ENCODE assay signal across 11 cellular contexts in genomic region chr1:160169553-160170399, GRCh38. TPM values are rescaled to one million over a fixed set of nuclear protein-coding genes. Genes with fewer than 3 reads are reported as not detected.
DNase-seq lines count a peak whose midpoint lies in the region; ATAC-seq and TF ChIP-seq lines count a peak whose summit lies in the region.
"Had no signal": no experiment of that assay in that cellular context is flagged by ENCODE, and none has a peak within 500 bp of the region (broad histone marks: within the 10 kb centered on the region; RNA-seq: fewer than 3 reads in every experiment).

No MANE protein-coding gene starts in this region.

- no peak overlapping the region for H3K27ac Mint-ChIP-seq in activated CD8-positive, alpha-beta memory T cell treated with anti-CD3 and anti-CD28 coated beads, Interleukin-2, amount 10 ng/mL, durations not matched to agents 7 days and 5 days
- H3K27ac Mint-ChIP-seq in activated CD8-positive, alpha-beta T cell treated with anti-CD3 and anti-CD28 coated beads for 36 hours: peak overlapping the region; percentile 30
- H3K27ac Mint-ChIP-seq: CD4-positive, CD25-positive, alpha-beta regulatory T cell had no signal

- H3K36me3 ChIP-seq in right atrium auricular region: no peaks in the 10 kb centered on the region
- H3K36me3 ChIP-seq: SJSA1 had no signal

- POLR2A ChIA-PET in activated CD8-positive, alpha-beta T cell treated with anti-CD3 and anti-CD28 coated beads for 36 hours (lab: Charles Lee): interaction anchor here (0.6 to 1.3 kb wide), 5 partner anchors 61 to 130 kb away, joined by 3 read pairs; partner anchors contain the start of gene DCAF8

- H3K9me3 ChIP-seq in right atrium auricular region: no peaks in the 10 kb centered on the region
- H3K9me3 ChIP-seq: SJSA1 had no signal

- H3K4me1 ChIP-seq in right atrium auricular region: no peaks in the 10 kb centered on the region

- no peaks in the 10 kb centered on the region for H3K27me3 ChIP-seq in right atrium auricular region
- H3K27me3 ChIP-seq: SJSA1 had no signal

- no peak overlapping the region for H3K4me3 Mint-ChIP-seq in activated CD8-positive, alpha-beta memory T cell treated with anti-CD3 and anti-CD28 coated beads, Interleukin-2, amount 10 ng/mL, durations not matched to agents 7 days and 5 days
- H3K4me3 Mint-ChIP-seq in activated CD8-positive, alpha-beta T cell treated with anti-CD3 and anti-CD28 coated beads for 36 hours: no peak overlapping the region
- H3K4me3 Mint-ChIP-seq: CD4-positive, CD25-positive, alpha-beta regulatory T cell had no signal

- peaks cover 21% of the 10 kb centered on the region for H3K4me1 Mint-ChIP-seq in activated CD8-positive, alpha-beta memory T cell treated with anti-CD3 and anti-CD28 coated beads, Interleukin-2, amount 10 ng/mL, durations not matched to agents 7 days and 5 days
- H3K4me1 Mint-ChIP-seq in activated CD8-positive, alpha-beta T cell treated with anti-CD3 and anti-CD28 coated beads for 36 hours (ENCODE audit: low read depth): peaks cover 33% of the 10 kb centered on the region

- DNase-seq in activated CD8-positive, alpha-beta memory T cell treated with anti-CD3 and anti-CD28 coated beads, Interleukin-2, amount 10 ng/mL, durations not matched to agents 7 days and 5 days: peak; percentile 66
- DNase-seq in activated CD8-positive, alpha-beta memory T cell treated with anti-CD3 and anti-CD28 coated beads for 24 hours: no peak
- peak; percentile 85 for DNase-seq in activated CD8-positive, alpha-beta T cell treated with anti-CD3 and anti-CD28 coated beads for 36 hours
- DNase-seq in stimulated activated CD8-positive, alpha-beta memory T cell treated with anti-CD3 and anti-CD28 coated beads, Interleukin-4, amount 100 ng/mL, for 48 hours: peak; percentile 43
- DNase-seq in erythroblast (lab: John Stamatoyannopoulos, UW) (no peak), right atrium auricular region (ENCODE audit: low spot score) (no peak)

- no peak overlapping the region for H3K4me3 ChIP-seq in right atrium auricular region
- H3K4me3 ChIP-seq: SJSA1 had no signal

- peaks cover 66% of the 10 kb centered on the region for H3K27me3 Mint-ChIP-seq in activated CD8-positive, alpha-beta memory T cell treated with anti-CD3 and anti-CD28 coated beads, Interleukin-2, amount 10 ng/mL, durations not matched to agents 7 days and 5 days
- H3K27me3 Mint-ChIP-seq in activated CD8-positive, alpha-beta T cell treated with anti-CD3 and anti-CD28 coated beads for 36 hours: peaks cover 11% of the 10 kb centered on the region

- no peaks in the 10 kb centered on the region for H3K36me3 Mint-ChIP-seq in activated CD8-positive, alpha-beta memory T cell treated with anti-CD3 and anti-CD28 coated beads, Interleukin-2, amount 10 ng/mL, durations not matched to agents 7 days and 5 days
- H3K36me3 Mint-ChIP-seq in activated CD8-positive, alpha-beta T cell treated with anti-CD3 and anti-CD28 coated beads for 36 hours (ENCODE audit: low read depth): no peaks in the 10 kb centered on the region
- H3K36me3 Mint-ChIP-seq: CD4-positive, CD25-positive, alpha-beta regulatory T cell had no signal

- CTCF ChIA-PET in activated CD8-positive, alpha-beta memory T cell treated with anti-CD3 and anti-CD28 coated beads, Interleukin-2, amount 10 ng/mL, durations not matched to agents 7 days and 5 days (lab: Charles Lee): interaction anchor here (0.9 to 1.8 kb wide), 8 partner anchors 9 to 207 kb away, joined by 3 to 7 read pairs (median 3); partner anchors contain the start of gene CASQ1
- CTCF ChIA-PET in activated CD8-positive, alpha-beta T cell treated with anti-CD3 and anti-CD28 coated beads for 36 hours (lab: Charles Lee): interaction anchor here (0.7 to 1.9 kb wide), 9 partner anchors 14 to 206 kb away, joined by 3 to 7 read pairs (median 5); no protein-coding TSS in a partner anchor

- no peaks in the 10 kb centered on the region for H3K9me3 Mint-ChIP-seq in activated CD8-positive, alpha-beta memory T cell treated with anti-CD3 and anti-CD28 coated beads, Interleukin-2, amount 10 ng/mL, durations not matched to agents 7 days and 5 days (ENCODE audit: low read depth)
- no peaks in the 10 kb centered on the region for H3K9me3 Mint-ChIP-seq in activated CD8-positive, alpha-beta T cell treated with anti-CD3 and anti-CD28 coated beads for 36 hours

- peak; percentile 55 for ATAC-seq in activated CD8-positive, alpha-beta memory T cell treated with anti-CD3 and anti-CD28 coated beads, Interleukin-2, amount 10 ng/mL, durations not matched to agents 7 days and 5 days
- ATAC-seq in HG03432 (IDR thresholded peaks at IDR 0.05; ENCODE audit: unreplicated experiment): peak; percentile 78
- ATAC-seq in activated CD8-positive, alpha-beta T cell treated with anti-CD3 and anti-CD28 coated beads for 36 hours: peak; percentile 67
- no peak for ATAC-seq in HG03521 (IDR thresholded peaks at IDR 0.05; ENCODE audit: unreplicated experiment)

- intact Hi-C loops in activated CD8-positive, alpha-beta T cell treated with anti-CD3 and anti-CD28 coated beads for 36 hours (cut with micrococcal nuclease): loop anchor here (5.0 kb wide), 1 partner anchor 82 kb away; no protein-coding TSS in a partner anchor

- no peak for TF ChIP-seq POLR2A in erythroblast (IDR thresholded peaks at IDR 0.05; ENCODE audit: low read length)

- TF ChIP-seq CTCF in activated CD8-positive, alpha-beta T cell treated with anti-CD3 and anti-CD28 coated beads for 36 hours (IDR thresholded peaks at IDR 0.05): no peak
- TF ChIP-seq CTCF in right atrium auricular region (IDR thresholded peaks at IDR 0.05): no peak

- H3K27ac ChIP-seq in right atrium auricular region: no peak overlapping the region
- H3K27ac ChIP-seq: SJSA1 had no signal

RNA-seq across cellular contexts. Expression of gene ATP1A4, which starts 18.4 kb away (rescaled TPM):
- total RNA-seq in activated CD8-positive, alpha-beta memory T cell treated with anti-CD3 and anti-CD28 coated beads, Interleukin-2, amount 10 ng/mL, durations not matched to agents 7 days and 5 days: under 1 TPM in 1 of 2 experiments, not detected in 1; 0.40 TPM
- not detected for total RNA-seq in activated CD8-positive, alpha-beta T cell treated with anti-CD3 and anti-CD28 coated beads for 36 hours
- total RNA-seq in right atrium auricular region: not detected
- total RNA-seq: CD4-positive, CD25-positive, alpha-beta regulatory T cell; fibroblast of villous mesenchyme; SJSA1 had no signal

RNA-seq across cellular contexts. Expression of gene CASQ1, which starts 20.6 kb away (rescaled TPM):
- total RNA-seq in activated CD8-positive, alpha-beta memory T cell treated with anti-CD3 and anti-CD28 coated beads, Interleukin-2, amount 10 ng/mL, durations not matched to agents 7 days and 5 days: under 1 TPM in 1 of 2 experiments, not detected in 1; 0.68 TPM
- not detected for total RNA-seq in activated CD8-positive, alpha-beta T cell treated with anti-CD3 and anti-CD28 coated beads for 36 hours
- 10 to 100 TPM; 10.1 to 32.3 TPM for total RNA-seq in right atrium auricular region
- total RNA-seq: CD4-positive, CD25-positive, alpha-beta regulatory T cell; fibroblast of villous mesenchyme; SJSA1 had no signal

RNA-seq across cellular contexts. Expression of gene PEA15, which starts 35.4 kb away (rescaled TPM):
- 10 to 100 TPM; 36.0 to 43.2 TPM for total RNA-seq in activated CD8-positive, alpha-beta memory T cell treated with anti-CD3 and anti-CD28 coated beads, Interleukin-2, amount 10 ng/mL, durations not matched to agents 7 days and 5 days
- total RNA-seq in activated CD8-positive, alpha-beta T cell treated with anti-CD3 and anti-CD28 coated beads for 36 hours: 10 to 100 TPM; 31.8 to 34.1 TPM
- total RNA-seq in right atrium auricular region: 100 to 1,000 TPM in 1 of 2 donors, 10 to 100 TPM in 1; 69.2 to 144 TPM

RNA-seq across cellular contexts. Expression of gene ATP1A2, which starts 54.2 kb away (rescaled TPM):
- total RNA-seq in activated CD8-positive, alpha-beta memory T cell treated with anti-CD3 and anti-CD28 coated beads, Interleukin-2, amount 10 ng/mL, durations not matched to agents 7 days and 5 days: not detected
- total RNA-seq in activated CD8-positive, alpha-beta T cell treated with anti-CD3 and anti-CD28 coated beads for 36 hours: not detected
- total RNA-seq in right atrium auricular region: 100 to 1,000 TPM; 146 to 228 TPM
- total RNA-seq: CD4-positive, CD25-positive, alpha-beta regulatory T cell; fibroblast of villous mesenchyme had no signal

Comparison
In these comparisons a context has a peak if more than half of its experiments do, and no peak if none do; other contexts are left out.
1. DNase-seq: peak in activated CD8-positive, alpha-beta memory T cell treated with anti-CD3 and anti-CD28 coated beads, Interleukin-2, amount 10 ng/mL, durations not matched to agents 7 days and 5 days (single experiment), activated CD8-positive, alpha-beta T cell treated with anti-CD3 and anti-CD28 coated beads for 36 hours (single experiment) and stimulated activated CD8-positive, alpha-beta memory T cell treated with anti-CD3 and anti-CD28 coated beads, Interleukin-4, amount 100 ng/mL, for 48 hours (single experiment); none in activated CD8-positive, alpha-beta memory T cell treated with anti-CD3 and anti-CD28 coated beads for 24 hours (single experiment), erythroblast (0 of 2) and right atrium auricular region (single experiment).
2. RNA of gene CASQ1, which starts 20.6 kb away (total RNA-seq): 10.1 to 32.3 TPM in right atrium auricular region; 0.68 TPM in activated CD8-positive, alpha-beta memory T cell treated with anti-CD3 and anti-CD28 coated beads, Interleukin-2, amount 10 ng/mL, durations not matched to agents 7 days and 5 days and not detected in activated CD8-positive, alpha-beta T cell treated with anti-CD3 and anti-CD28 coated beads for 36 hours; every median in the first group is over 4 times any median in the second.